ENCODE assay signal across 8 cellular contexts in the genomic region with DNA sequence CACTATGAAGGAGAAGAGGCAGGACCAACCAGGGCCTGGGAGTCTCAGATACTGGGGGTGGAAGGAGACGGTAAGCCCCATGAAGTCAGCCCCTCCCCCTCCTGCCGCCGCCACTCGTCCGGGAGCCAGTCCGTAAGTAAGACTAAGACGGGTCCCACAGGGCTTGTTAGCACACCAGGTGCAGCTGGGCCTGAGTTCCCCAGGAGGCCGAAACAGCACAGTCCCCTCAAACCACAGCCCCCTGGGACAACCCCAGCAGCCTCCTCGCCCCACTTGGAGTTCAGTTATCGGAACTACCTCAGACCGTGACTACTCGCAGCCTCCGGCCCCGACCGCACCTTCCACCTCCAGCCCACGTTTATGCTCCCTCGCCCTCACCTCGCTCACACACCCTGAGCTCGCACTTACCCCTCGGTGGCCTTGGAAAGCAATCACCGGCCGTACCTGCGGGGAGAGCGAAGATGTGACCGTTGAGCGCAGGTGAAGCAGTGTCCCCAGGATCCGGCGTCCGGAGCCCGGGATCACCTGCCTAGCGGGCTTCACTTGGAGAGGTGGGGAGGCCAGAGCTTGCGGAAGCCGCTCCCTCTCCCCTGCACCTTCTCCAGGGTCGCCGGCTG. TPM values are rescaled to one million over a fixed set of nuclear protein-coding genes. Genes with fewer than 3 reads are reported as not detected.
DNase-seq lines count a peak whose midpoint lies in the region; ATAC-seq and TF ChIP-seq lines count a peak whose summit lies in the region.

No MANE protein-coding gene starts in this region.

- H3K36me3 ChIP-seq in OCI-LY3 (replicated peaks; ENCODE audit: low read depth, low read length) (peaks cover 29% of the 10 kb centered on the region), mucosa of stomach (ENCODE audit: control insufficient read depth, insufficient read depth, low read length) (peaks cover 10% of the 10 kb centered on the region), SJCRH30 (peaks cover 20% of the 10 kb centered on the region)

- H3K4me2 ChIP-seq in OCI-LY3 (ENCODE audit: low read length): peak overlapping the region; percentile 96

- peak; percentile 56 for ATAC-seq in HG02884 (IDR thresholded peaks at IDR 0.05; ENCODE audit: unreplicated experiment)

- peaks cover 62% of the 10 kb centered on the region for H3K4me1 Mint-ChIP-seq in dendritic cell treated with granulocyte-macrophage colony-stimulating factor and Interleukin-4, amounts not matched to agents 40 ng/mL and 50 ng/mL, for 4 days (ENCODE audit: low read depth)

- intact Hi-C loops in dendritic cell treated with granulocyte-macrophage colony-stimulating factor and Interleukin-4, amounts not matched to agents 40 ng/mL and 50 ng/mL, for 4 days (cut with micrococcal nuclease): loop anchor here (10.0 kb wide), 1 partner anchor 49 kb away; a partner anchor contains a TSS

- no peaks in the 10 kb centered on the region for H3K27me3 ChIP-seq in OCI-LY3 (ENCODE audit: low read depth, low read length)
- no peaks in the 10 kb centered on the region for H3K27me3 ChIP-seq in mucosa of stomach (ENCODE audit: control insufficient read depth, insufficient read depth, low read length)
- no peaks in the 10 kb centered on the region for H3K27me3 ChIP-seq in SJCRH30

- H3K4me3 ChIP-seq in OCI-LY3 (ENCODE audit: low read length) (peak overlapping the region; percentile 90), mucosa of stomach (ENCODE audit: low read length) (peak overlapping the region; percentile 84), SJCRH30 (no peak overlapping the region)

- H3K4me1 ChIP-seq in OCI-LY3 (ENCODE audit: low read length): peaks cover 15% of the 10 kb centered on the region
- H3K4me1 ChIP-seq in mucosa of stomach (ENCODE audit: control insufficient read depth, insufficient read depth, low read length): peaks cover 10% of the 10 kb centered on the region
- no peaks in the 10 kb centered on the region for H3K4me1 ChIP-seq in SJCRH30

- peak; percentile 44 for DNase-seq in stimulated activated CD4-positive, alpha-beta T cell treated with anti-CD3 and anti-CD28 coated beads, Interleukin-15, amount 100 ng/mL, for 24 hours
- no peak for DNase-seq in stimulated activated CD4-positive, alpha-beta T cell treated with anti-CD3 and anti-CD28 coated beads, Interleukin-12 subunit alpha, Interleukin-12 subunit beta, amount 100 ng/mL, for 4 hours
- DNase-seq in SJCRH30 (no peak), NCI-H774 (lab: John Stamatoyannopoulos, UW) (no peak)

- H3K36me3 Mint-ChIP-seq in dendritic cell treated with granulocyte-macrophage colony-stimulating factor and Interleukin-4, amounts not matched to agents 40 ng/mL and 50 ng/mL, for 4 days (ENCODE audit: low read depth): peaks cover 52% of the 10 kb centered on the region

- no peak for TF ChIP-seq CTCF in OCI-LY3 (IDR thresholded peaks at IDR 0.05; ENCODE audit: low read depth, low read length)

- no peak overlapping the region for H2AFZ ChIP-seq in OCI-LY3 (ENCODE audit: low read depth, low read length)

- peaks cover 36% of the 10 kb centered on the region; the same call in 1 of the 2 replicates for H4K20me1 ChIP-seq in OCI-LY3 (ENCODE audit: insufficient read depth, low read length)

- H3K79me2 ChIP-seq in OCI-LY3 (ENCODE audit: low read length): peaks cover 11% of the 10 kb centered on the region; the same call in 1 of the 2 replicates

- H3K9ac ChIP-seq in OCI-LY3 (ENCODE audit: low read length) (peak overlapping the region; percentile 80), mucosa of stomach (ENCODE audit: low read length) (peak overlapping the region; percentile 84)

- peak overlapping the region; percentile 82 for H3K27ac ChIP-seq in OCI-LY3 (ENCODE audit: low read length)
- no peak overlapping the region for H3K27ac ChIP-seq in SJCRH30

- H3K9me3 ChIP-seq in OCI-LY3 (ENCODE audit: insufficient read depth, low read length) (no peaks in the 10 kb centered on the region), mucosa of stomach (ENCODE audit: control insufficient read depth, low read length) (no peaks in the 10 kb centered on the region), SJCRH30 (replicated peaks) (no peaks in the 10 kb centered on the region)

- H3K27me3 Mint-ChIP-seq in dendritic cell treated with granulocyte-macrophage colony-stimulating factor and Interleukin-4, amounts not matched to agents 40 ng/mL and 50 ng/mL, for 4 days: no peaks in the 10 kb centered on the region

- H3K4me3 Mint-ChIP-seq in dendritic cell treated with granulocyte-macrophage colony-stimulating factor and Interleukin-4, amounts not matched to agents 40 ng/mL and 50 ng/mL, for 4 days: peak overlapping the region; percentile 88

- peak overlapping the region; percentile 95 for H3K27ac Mint-ChIP-seq in dendritic cell treated with granulocyte-macrophage colony-stimulating factor and Interleukin-4, amounts not matched to agents 40 ng/mL and 50 ng/mL, for 4 days

- no peaks in the 10 kb centered on the region for H3K9me3 Mint-ChIP-seq in dendritic cell treated with granulocyte-macrophage colony-stimulating factor and Interleukin-4, amounts not matched to agents 40 ng/mL and 50 ng/mL, for 4 days

RNA-seq across cellular contexts. Expression of a gene that starts 0.6 kb away (rescaled TPM):
- not detected in 2 replicates for total RNA-seq in SJCRH30 (2014; rRNA removed; shearing (Covaris generic))

RNA-seq across cellular contexts. Expression of a gene that starts 15.9 kb away (rescaled TPM):
- 471 and 504 TPM in 2 replicates for total RNA-seq in SJCRH30 (2014; rRNA removed; shearing (Covaris generic))

RNA-seq across cellular contexts. Expression of a gene that starts 23.8 kb away (rescaled TPM):
- total RNA-seq in SJCRH30 (2014; rRNA removed; shearing (Covaris generic)): not detected in 2 replicates

RNA-seq across cellular contexts. Expression of a gene that starts 24.2 kb away (rescaled TPM):
- total RNA-seq in SJCRH30 (2014; rRNA removed; shearing (Covaris generic)): 9.4 and 10.5 TPM in 2 replicates

RNA-seq across cellular contexts. Expression of a gene that starts 30.0 kb away (rescaled TPM):
- 204 and 229 TPM in 2 replicates for total RNA-seq in SJCRH30 (2014; rRNA removed; shearing (Covaris generic))
